Comparison of ENCODE assay signal across 2 cellular contexts in the genomic region with DNA sequence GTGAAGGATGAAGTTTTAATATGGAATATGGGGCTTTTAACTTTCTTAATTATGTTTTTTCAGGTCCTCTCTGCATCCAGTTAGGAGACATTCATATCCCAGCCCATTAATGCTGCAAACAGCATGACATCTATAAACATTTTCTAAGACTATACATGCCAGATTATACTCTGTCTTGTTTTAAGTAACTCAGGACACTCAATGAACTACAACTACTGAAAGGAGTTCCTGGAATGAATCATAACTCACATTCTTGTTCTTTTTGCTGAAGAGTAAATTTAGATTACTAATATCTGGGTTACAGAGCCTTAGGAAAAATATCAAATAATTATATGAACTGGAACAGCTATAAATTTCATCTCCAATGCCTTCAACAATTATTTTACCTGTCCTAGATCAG.
TF ChIP-seq lines count a peak whose summit lies in the region.

No MANE protein-coding gene starts in this region.

TF ChIP-seq in SK-N-SH treated with all-trans-retinoic acid at 6 μM for 48 hours, 23 proteins besides CTCF, POLR2A, EP300 and RAD21 (continued from another document):
- TF ChIP-seq ZNF70 (CRISPR knock-in tag; IDR thresholded peaks at IDR 0.05): no peak
- TF ChIP-seq, protein P1, sequence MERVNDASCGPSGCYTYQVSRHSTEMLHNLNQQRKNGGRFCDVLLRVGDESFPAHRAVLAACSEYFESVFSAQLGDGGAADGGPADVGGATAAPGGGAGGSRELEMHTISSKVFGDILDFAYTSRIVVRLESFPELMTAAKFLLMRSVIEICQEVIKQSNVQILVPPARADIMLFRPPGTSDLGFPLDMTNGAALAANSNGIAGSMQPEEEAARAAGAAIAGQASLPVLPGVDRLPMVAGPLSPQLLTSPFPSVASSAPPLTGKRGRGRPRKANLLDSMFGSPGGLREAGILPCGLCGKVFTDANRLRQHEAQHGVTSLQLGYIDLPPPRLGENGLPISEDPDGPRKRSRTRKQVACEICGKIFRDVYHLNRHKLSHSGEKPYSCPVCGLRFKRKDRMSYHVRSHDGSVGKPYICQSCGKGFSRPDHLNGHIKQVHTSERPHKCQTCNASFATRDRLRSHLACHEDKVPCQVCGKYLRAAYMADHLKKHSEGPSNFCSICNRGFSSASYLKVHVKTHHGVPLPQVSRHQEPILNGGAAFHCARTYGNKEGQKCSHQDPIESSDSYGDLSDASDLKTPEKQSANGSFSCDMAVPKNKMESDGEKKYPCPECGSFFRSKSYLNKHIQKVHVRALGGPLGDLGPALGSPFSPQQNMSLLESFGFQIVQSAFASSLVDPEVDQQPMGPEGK (CRISPR knock-in tag; IDR thresholded peaks at IDR 0.05; ENCODE audit: borderline replicate concordance): no peak
- TF ChIP-seq BACH2 (CRISPR knock-in tag; IDR thresholded peaks at IDR 0.05; ENCODE audit: borderline replicate concordance): no peak
- TF ChIP-seq ZFP3 (CRISPR knock-in tag; IDR thresholded peaks at IDR 0.05): no peak
- no peak for TF ChIP-seq CSRNP3 (CRISPR knock-in tag; IDR thresholded peaks at IDR 0.05)
- no peak for TF ChIP-seq ZFP30 (CRISPR knock-in tag; IDR thresholded peaks at IDR 0.05)
- TF ChIP-seq, protein P2, sequence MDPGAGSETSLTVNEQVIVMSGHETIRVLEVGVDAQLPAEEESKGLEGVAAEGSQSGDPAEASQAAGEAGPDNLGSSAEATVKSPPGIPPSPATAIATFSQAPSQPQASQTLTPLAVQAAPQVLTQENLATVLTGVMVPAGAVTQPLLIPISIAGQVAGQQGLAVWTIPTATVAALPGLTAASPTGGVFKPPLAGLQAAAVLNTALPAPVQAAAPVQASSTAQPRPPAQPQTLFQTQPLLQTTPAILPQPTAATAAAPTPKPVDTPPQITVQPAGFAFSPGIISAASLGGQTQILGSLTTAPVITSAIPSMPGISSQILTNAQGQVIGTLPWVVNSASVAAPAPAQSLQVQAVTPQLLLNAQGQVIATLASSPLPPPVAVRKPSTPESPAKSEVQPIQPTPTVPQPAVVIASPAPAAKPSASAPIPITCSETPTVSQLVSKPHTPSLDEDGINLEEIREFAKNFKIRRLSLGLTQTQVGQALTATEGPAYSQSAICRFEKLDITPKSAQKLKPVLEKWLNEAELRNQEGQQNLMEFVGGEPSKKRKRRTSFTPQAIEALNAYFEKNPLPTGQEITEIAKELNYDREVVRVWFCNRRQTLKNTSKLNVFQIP (CRISPR knock-in tag; IDR thresholded peaks at IDR 0.05; ENCODE audit: borderline replicate concordance, low read depth): no peak
- no peak for TF ChIP-seq TOX (CRISPR knock-in tag; IDR thresholded peaks at IDR 0.05; ENCODE audit: borderline replicate concordance)
- TF ChIP-seq, protein P3, sequence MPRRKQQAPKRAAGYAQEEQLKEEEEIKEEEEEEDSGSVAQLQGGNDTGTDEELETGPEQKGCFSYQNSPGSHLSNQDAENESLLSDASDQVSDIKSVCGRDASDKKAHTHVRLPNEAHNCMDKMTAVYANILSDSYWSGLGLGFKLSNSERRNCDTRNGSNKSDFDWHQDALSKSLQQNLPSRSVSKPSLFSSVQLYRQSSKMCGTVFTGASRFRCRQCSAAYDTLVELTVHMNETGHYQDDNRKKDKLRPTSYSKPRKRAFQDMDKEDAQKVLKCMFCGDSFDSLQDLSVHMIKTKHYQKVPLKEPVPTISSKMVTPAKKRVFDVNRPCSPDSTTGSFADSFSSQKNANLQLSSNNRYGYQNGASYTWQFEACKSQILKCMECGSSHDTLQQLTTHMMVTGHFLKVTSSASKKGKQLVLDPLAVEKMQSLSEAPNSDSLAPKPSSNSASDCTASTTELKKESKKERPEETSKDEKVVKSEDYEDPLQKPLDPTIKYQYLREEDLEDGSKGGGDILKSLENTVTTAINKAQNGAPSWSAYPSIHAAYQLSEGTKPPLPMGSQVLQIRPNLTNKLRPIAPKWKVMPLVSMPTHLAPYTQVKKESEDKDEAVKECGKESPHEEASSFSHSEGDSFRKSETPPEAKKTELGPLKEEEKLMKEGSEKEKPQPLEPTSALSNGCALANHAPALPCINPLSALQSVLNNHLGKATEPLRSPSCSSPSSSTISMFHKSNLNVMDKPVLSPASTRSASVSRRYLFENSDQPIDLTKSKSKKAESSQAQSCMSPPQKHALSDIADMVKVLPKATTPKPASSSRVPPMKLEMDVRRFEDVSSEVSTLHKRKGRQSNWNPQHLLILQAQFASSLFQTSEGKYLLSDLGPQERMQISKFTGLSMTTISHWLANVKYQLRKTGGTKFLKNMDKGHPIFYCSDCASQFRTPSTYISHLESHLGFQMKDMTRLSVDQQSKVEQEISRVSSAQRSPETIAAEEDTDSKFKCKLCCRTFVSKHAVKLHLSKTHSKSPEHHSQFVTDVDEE (CRISPR knock-in tag; IDR thresholded peaks at IDR 0.05): no peak
- no peak for TF ChIP-seq ZC3H10 (CRISPR knock-in tag; IDR thresholded peaks at IDR 0.05)
- no peak for TF ChIP-seq CREB5 (CRISPR knock-in tag; IDR thresholded peaks at IDR 0.05; ENCODE audit: low read depth)
- TF ChIP-seq PPARA (CRISPR knock-in tag; IDR thresholded peaks at IDR 0.05; ENCODE audit: borderline replicate concordance): no peak
- TF ChIP-seq ESRRG (CRISPR knock-in tag; IDR thresholded peaks at IDR 0.05): no peak
- TF ChIP-seq CSDC2 (CRISPR knock-in tag; IDR thresholded peaks at IDR 0.05): no peak
- TF ChIP-seq ZNF8 (CRISPR knock-in tag; IDR thresholded peaks at IDR 0.05): no peak

TF ChIP-seq in SK-N-SH, 30 proteins besides CTCF, POLR2A, EP300 and RAD21:
- no peak for TF ChIP-seq MXI1 (IDR thresholded peaks at IDR 0.05; ENCODE audit: low read depth, low read length)
- no peak for TF ChIP-seq SIN3A (IDR thresholded peaks at IDR 0.05; ENCODE audit: borderline replicate concordance, low read depth, low read length)
- TF ChIP-seq, protein P4, sequence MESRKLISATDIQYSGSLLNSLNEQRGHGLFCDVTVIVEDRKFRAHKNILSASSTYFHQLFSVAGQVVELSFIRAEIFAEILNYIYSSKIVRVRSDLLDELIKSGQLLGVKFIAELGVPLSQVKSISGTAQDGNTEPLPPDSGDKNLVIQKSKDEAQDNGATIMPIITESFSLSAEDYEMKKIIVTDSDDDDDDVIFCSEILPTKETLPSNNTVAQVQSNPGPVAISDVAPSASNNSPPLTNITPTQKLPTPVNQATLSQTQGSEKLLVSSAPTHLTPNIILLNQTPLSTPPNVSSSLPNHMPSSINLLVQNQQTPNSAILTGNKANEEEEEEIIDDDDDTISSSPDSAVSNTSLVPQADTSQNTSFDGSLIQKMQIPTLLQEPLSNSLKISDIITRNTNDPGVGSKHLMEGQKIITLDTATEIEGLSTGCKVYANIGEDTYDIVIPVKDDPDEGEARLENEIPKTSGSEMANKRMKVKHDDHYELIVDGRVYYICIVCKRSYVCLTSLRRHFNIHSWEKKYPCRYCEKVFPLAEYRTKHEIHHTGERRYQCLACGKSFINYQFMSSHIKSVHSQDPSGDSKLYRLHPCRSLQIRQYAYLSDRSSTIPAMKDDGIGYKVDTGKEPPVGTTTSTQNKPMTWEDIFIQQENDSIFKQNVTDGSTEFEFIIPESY (IDR thresholded peaks at IDR 0.05; ENCODE audit: borderline replicate concordance, low read depth): no peak
- TF ChIP-seq RXRA (IDR thresholded peaks at IDR 0.05; ENCODE audit: borderline replicate concordance, low read depth): no peak
- TF ChIP-seq FOXM1 (IDR thresholded peaks at IDR 0.05; ENCODE audit: low read depth): no peak
- TF ChIP-seq CHD2 (IDR thresholded peaks at IDR 0.05; ENCODE audit: low read length, partially characterized antibody): no peak
- TF ChIP-seq TAF1 (IDR thresholded peaks at IDR 0.05; ENCODE audit: borderline replicate concordance, low read depth, low read length): no peak
- TF ChIP-seq TCF12 (IDR thresholded peaks at IDR 0.05): no peak
- TF ChIP-seq TEAD4 (IDR thresholded peaks at IDR 0.05; ENCODE audit: borderline replicate concordance, insufficient read depth): no peak
- no peak for TF ChIP-seq USF2 (IDR thresholded peaks at IDR 0.05; ENCODE audit: borderline replicate concordance, low read depth, low read length)
